Comparison of ENCODE assay signal across 11 cellular contexts in the genomic region with DNA sequence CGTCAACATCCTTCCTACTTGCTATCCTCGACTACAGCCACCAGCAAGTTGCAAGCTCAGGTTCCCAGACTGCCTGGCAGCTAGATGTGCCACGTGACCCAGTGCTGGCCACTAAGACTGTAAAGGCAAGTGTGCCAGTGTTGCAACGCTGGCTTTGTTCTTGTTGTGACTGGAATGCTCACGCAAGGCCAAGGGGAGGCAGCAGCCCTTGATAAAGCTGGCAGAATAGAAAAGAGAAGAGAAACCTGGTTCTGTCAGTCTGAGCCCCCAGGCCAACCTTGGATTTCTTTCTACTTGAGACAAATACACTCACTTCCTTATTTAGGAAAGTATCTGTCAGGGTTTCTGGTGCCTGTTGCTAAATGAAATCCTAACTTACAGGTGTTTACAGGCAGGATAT.
A peak's percentile ranks its signal among the peaks of the same experiment; 100 is the strongest.
DNase-seq lines count a peak whose midpoint lies in the region; FAIRE-seq and TF ChIP-seq lines count a peak whose summit lies in the region.
"Had no signal": no experiment of that assay in that cellular context is flagged by ENCODE, and none has a peak within 500 bp of the region (broad histone marks: within the 10 kb centered on the region; RNA-seq: fewer than 3 reads in every experiment).

No MANE protein-coding gene starts in this region.

- no peak for FAIRE-seq in GM12891 (lab: Jason Lieb, UNC)
- FAIRE-seq: H1 had no signal

- DNase-seq in GM12891 (ENCODE audit: insufficient read length, low spot score) (no peak), NCI-H2196 treated with DMSO at 0.1 percent for 48 hours (lab: John Stamatoyannopoulos, UW; ENCODE audit: unreplicated experiment) (peak; percentile 72), epithelial cell of esophagus (ENCODE audit: low read depth) (peak; percentile 91), occipital lobe (lab: John Stamatoyannopoulos, UW) (peak; percentile 78), NCI-H510A (lab: John Stamatoyannopoulos, UW) (no peak), GM13977 (ENCODE audit: low spot score) (no peak), NCI-H446 (lab: John Stamatoyannopoulos, UW) (no peak)
- DNase-seq in activated CD4-positive, alpha-beta T cell treated with anti-CD3 and anti-CD28 coated beads, Interleukin-2, amount 50 U/mL, for 48 hours = no peak
- DNase-seq: CD4-positive, CD25-positive, alpha-beta regulatory T cell; NCI-H345 had no signal

- TF ChIP-seq CTCF in epithelial cell of esophagus (IDR thresholded peaks at IDR 0.05; ENCODE audit: insufficient read depth, low read depth, low read length, missing control alignments) = no peak
- TF ChIP-seq CTCF in GM13977 (IDR thresholded peaks at IDR 0.05; ENCODE audit: extremely low read depth, insufficient read depth, missing control alignments) = no peak

- in situ Hi-C loops in GM13977 (cut with MboI; ENCODE audit: low pct_unique_long_range_greater_than_20kb, low sequenced_read_pairs, unreplicated experiment) = no loop called here

- no peak for TF ChIP-seq POLR2A in GM12891 (IDR thresholded peaks at IDR 0.05; ENCODE audit: low read depth, low read length)

- no peak overlapping the region for H3K4me3 ChIP-seq in epithelial cell of esophagus (ENCODE audit: low read length)

TF ChIP-seq in GM12891, 5 proteins besides CTCF, POLR2A, EP300 and RAD21:
- TF ChIP-seq SPI1 (IDR thresholded peaks at IDR 0.05; ENCODE audit: low read depth, low read length) (peak; percentile 79), POU2F2 (IDR thresholded peaks at IDR 0.05; ENCODE audit: low read depth, low read length) (no peak)

Comparison
In these comparisons a context has a peak if more than half of its experiments do, and no peak if none do; other contexts are left out.
1. DNase-seq: peak in NCI-H2196 treated with DMSO at 0.1 percent for 48 hours (single experiment), epithelial cell of esophagus (single experiment) and occipital lobe (single experiment); none in GM12891 (single experiment), NCI-H510A (single experiment), activated CD4-positive, alpha-beta T cell treated with anti-CD3 and anti-CD28 coated beads, Interleukin-2, amount 50 U/mL, for 48 hours (0 of 2), GM13977 (single experiment) and NCI-H446 (0 of 2).